9 cellular contexts compared by ENCODE assay signal in genomic region chr14:100439781-100440180, GRCh38.
DNase-seq lines count a peak whose midpoint lies in the region; ATAC-seq, FAIRE-seq and TF ChIP-seq lines count a peak whose summit lies in the region.
"Had no signal": no experiment of that assay in that cellular context is flagged by ENCODE, and none has a peak within 500 bp of the region (broad histone marks: within the 10 kb centered on the region; RNA-seq: fewer than 3 reads in every experiment).

No MANE protein-coding gene starts in this region.

- peak; percentile 10 for ATAC-seq in K562
- no peak for ATAC-seq in HG02642 (IDR thresholded peaks at IDR 0.05; ENCODE audit: poor library complexity, unreplicated experiment)
- ATAC-seq in HG03097 (IDR thresholded peaks at IDR 0.05; ENCODE audit: low FRiP score, unreplicated experiment), result no peak

- no peak for FAIRE-seq in K562 (lab: Jason Lieb, UNC)
- FAIRE-seq in small intestine (lab: Jason Lieb, UNC), result no peak

- H3K27me3 ChIP-seq in K562 (ENCODE audit: control insufficient read depth in 2 of 2, insufficient read depth in 2 of 2, low read length in 2 of 2) (no peaks in the 10 kb centered on the region), left ventricle myocardium inferior (ENCODE audit: low read depth) (no peaks in the 10 kb centered on the region), small intestine (ENCODE audit: control insufficient read depth in 2 of 2, insufficient read depth in 2 of 2, low read length in 2 of 2) (no peaks in the 10 kb centered on the region)

- intact Hi-C loops in K562 (cut with micrococcal nuclease), result loop anchor here (1.0 to 10.0 kb wide), 3 partner anchors 55 to 215 kb away; no protein-coding TSS in a partner anchor
- intact Hi-C loops in left ventricle myocardium inferior (cut with micrococcal nuclease), result loop anchor here (10.0 kb wide), 1 partner anchor 205 kb away; no protein-coding TSS in a partner anchor

- in situ Hi-C loops in K562 (cut with MboI), result no loop called here

- TF ChIP-seq CTCF in K562 (IDR thresholded peaks at IDR 0.05 in 2 of 3, conservative IDR thresholded peaks at IDR 0.05 in 1 of 3; ENCODE audit: insufficient read depth in 2 of 3, low read depth in 1 of 3, low read length in 3 of 3) (no peak), left ventricle myocardium inferior (IDR thresholded peaks at IDR 0.05; ENCODE audit: borderline replicate concordance) (no peak)

- peak overlapping the region; percentile 39 to 64; a peak in 2 of 4 replicates for H3K9ac ChIP-seq in K562 (ENCODE audit: insufficient read depth in 1 of 2, low read depth in 2 of 2, low read length in 2 of 2)

- H3K9me3 ChIP-seq in K562 (replicated peaks; ENCODE audit: control insufficient read depth, insufficient read depth, low read depth, low read length), result no peaks in the 10 kb centered on the region
- no peaks in the 10 kb centered on the region for H3K9me3 ChIP-seq in left ventricle myocardium inferior (replicated peaks)
- H3K9me3 ChIP-seq in small intestine (ENCODE audit: control insufficient read depth, low read depth), result no peaks in the 10 kb centered on the region
- H3K9me3 ChIP-seq: HAP-1 had no signal

- DNase-seq in HT1080 (ENCODE audit: low read depth), result peak; percentile 63
- DNase-seq in K562 (ENCODE audit: extremely low read depth in 1 of 4, low spot score in 3 of 4), result no peak
- DNase-seq in left ventricle myocardium inferior, result peak; percentile 32
- peak; percentile 41 for DNase-seq in small intestine
- no peak for DNase-seq in NCI-H82 treated with DMSO at 0.1 percent for 48 hours (lab: John Stamatoyannopoulos, UW; ENCODE audit: unreplicated experiment)
- DNase-seq in globus pallidus (ENCODE audit: low spot score), result no peak

- no peak overlapping the region for H3K4me3 ChIP-seq in K562
- peak overlapping the region; percentile 33 for H3K4me3 ChIP-seq in left ventricle myocardium inferior
- no peak overlapping the region for H3K4me3 ChIP-seq in small intestine (ENCODE audit: low read depth in 1 of 2, low read length in 2 of 2)
- H3K4me3 ChIP-seq: HAP-1 had no signal

- BruUV-seq in K562 (replicated peaks; lab: Mats Ljungman, UMichigan), result no TSS peak

- no peaks in the 10 kb centered on the region for H3K9me1 ChIP-seq in K562 (ENCODE audit: control insufficient read depth, insufficient read depth, low read length)

- no peaks in the 10 kb centered on the region for H4K20me1 ChIP-seq in K562 (replicated peaks; ENCODE audit: control insufficient read depth, insufficient read depth, low read length)

- TF ChIP-seq RAD21 in K562 (CRISPR knock-in tag; conservative IDR thresholded peaks at IDR 0.05 in 1 of 2, IDR thresholded peaks at IDR 0.05 in 1 of 2), result no peak

- CTCF ChIA-PET in K562 (lab: Yijun Ruan, JAX; ENCODE audit: low intra/inter-chr PET ratio), result interaction anchor here (1.0 to 2.3 kb wide), 2 partner anchors 213 to 215 kb away, joined by 6 to 9 read pairs; no protein-coding TSS in a partner anchor

- POLR2A ChIA-PET in K562 (lab: Yijun Ruan, JAX), result interaction anchor here (0.7 to 1.6 kb wide), 4 partner anchors 12 to 200 kb away, joined by 3 to 4 read pairs (median 4); no protein-coding TSS in a partner anchor

- TF ChIP-seq POLR2A in K562 (conservative IDR thresholded peaks at IDR 0.05), result no peak

- H3K4me1 ChIP-seq in K562 (replicated peaks in 1 of 2; ENCODE audit: control insufficient read depth in 2 of 2, insufficient read depth in 2 of 2, low read length in 2 of 2), result peaks cover 29 to 40% of the 10 kb centered on the region in 2 experiments
- H3K4me1 ChIP-seq in left ventricle myocardium inferior, result peaks cover 33% of the 10 kb centered on the region
- peaks cover 2 to 3% of the 10 kb centered on the region in 2 donors for H3K4me1 ChIP-seq in small intestine (ENCODE audit: control insufficient read depth in 2 of 2, insufficient read depth in 1 of 2, low read depth in 1 of 2, low read length in 1 of 2)

- H3K36me3 ChIP-seq in K562 (ENCODE audit: control insufficient read depth, insufficient read depth, low read length), result no peaks in the 10 kb centered on the region
- no peaks in the 10 kb centered on the region for H3K36me3 ChIP-seq in left ventricle myocardium inferior
- no peaks in the 10 kb centered on the region for H3K36me3 ChIP-seq in small intestine (ENCODE audit: control insufficient read depth in 2 of 2, insufficient read depth in 2 of 2, low read length in 2 of 2)
- H3K36me3 ChIP-seq: HAP-1 had no signal

- TF ChIP-seq EP300 in K562 (IDR thresholded peaks at IDR 0.05; ENCODE audit: low read length), result no peak

- H2AFZ ChIP-seq in K562 (ENCODE audit: low read depth, low read length), result peak overlapping the region; percentile 85

- peak overlapping the region; percentile 65 for H3K4me2 ChIP-seq in K562 (ENCODE audit: insufficient read depth, low read length)

- H3K79me2 ChIP-seq in K562 (ENCODE audit: control insufficient read depth, insufficient read depth, low read length), result no peaks in the 10 kb centered on the region

- WGBS in K562 (ENCODE audit: insufficient coverage, low coverage, missing lambda C conversion rate), result 16% methylated on average over 6 of the region's 6 CpGs
- WGBS in small intestine, 3 donors, result 14 to 50% (median 35%) methylated on average over 6 of the region's 6 CpGs

- H3K27ac ChIP-seq in K562 (ENCODE audit: extremely low read depth, low read depth, low read length) (peak overlapping the region; percentile 65; the same call in 2 of the 3 replicates), left ventricle myocardium inferior (replicated peaks) (peak overlapping the region; percentile 68), small intestine (ENCODE audit: low read depth in 1 of 2, low read length in 1 of 2) (peak overlapping the region in 1 of 2 donors; percentile 60)

TF ChIP-seq in K562, 482 proteins besides CTCF, POLR2A, EP300 and RAD21:
- TF ChIP-seq EHMT2 (IDR thresholded peaks at IDR 0.05), result no peak
- TF ChIP-seq NCOA1 (IDR thresholded peaks at IDR 0.05; ENCODE audit: low read depth), result no peak
- TF ChIP-seq ZNF41 (CRISPR knock-in tag; conservative IDR thresholded peaks at IDR 0.05), result no peak
- TF ChIP-seq ELF2 (CRISPR knock-in tag; IDR thresholded peaks at IDR 0.05), result no peak
- TF ChIP-seq ZNF263 (CRISPR knock-in tag; IDR thresholded peaks at IDR 0.05; ENCODE audit: borderline replicate concordance), result no peak
- no peak for TF ChIP-seq RBFOX2 (IDR thresholded peaks at IDR 0.05; ENCODE audit: low read depth, low read length)
- no peak for TF ChIP-seq CBFA2T3 (IDR thresholded peaks at IDR 0.05)
- no peak for TF ChIP-seq ZKSCAN1 (IDR thresholded peaks at IDR 0.05; ENCODE audit: low read depth, low read length)
- TF ChIP-seq CREB1 (IDR thresholded peaks at IDR 0.05), result no peak
- no peak for TF ChIP-seq CREB1 (CRISPR knock-in tag; IDR thresholded peaks at IDR 0.05)
- TF ChIP-seq CTBP1 (IDR thresholded peaks at IDR 0.05; ENCODE audit: borderline replicate concordance), result no peak
- TF ChIP-seq NCOA4 (IDR thresholded peaks at IDR 0.05; ENCODE audit: partially characterized antibody), result no peak
- TF ChIP-seq MAFG (tag; conservative IDR thresholded peaks at IDR 0.05), result peak; percentile 43; the same call in 1 of the 2 replicates
- TF ChIP-seq ZNF133 (CRISPR knock-in tag; IDR thresholded peaks at IDR 0.05), result no peak
- TF ChIP-seq NFRKB (IDR thresholded peaks at IDR 0.05; ENCODE audit: low read depth), result no peak
- TF ChIP-seq FOS (IDR thresholded peaks at IDR 0.05; ENCODE audit: extremely low read depth, insufficient read length), result no peak
- TF ChIP-seq NFE2 (IDR thresholded peaks at IDR 0.05; ENCODE audit: low read depth), result peak; percentile 36
- TF ChIP-seq ZBTB43 (CRISPR knock-in tag; IDR thresholded peaks at IDR 0.05), result no peak
- TF ChIP-seq ZNF224 (CRISPR knock-in tag; IDR thresholded peaks at IDR 0.05), result no peak
- TF ChIP-seq ZKSCAN3 (CRISPR knock-in tag; IDR thresholded peaks at IDR 0.05), result no peak
- TF ChIP-seq CREM (IDR thresholded peaks at IDR 0.05; ENCODE audit: low read depth), result 0 out of 2 replicates have a peak, but pooled peaks have one; percentile 12
- no peak for TF ChIP-seq U2AF2 (optimal IDR thresholded peaks at IDR 0.05; ENCODE audit: low read depth, low read length)

Comparison
In these comparisons a context has a peak if more than half of its experiments do, and no peak if none do; other contexts are left out.
1. DNase-seq: peak in HT1080 (single experiment), left ventricle myocardium inferior (single experiment) and small intestine (single experiment); none in K562 (0 of 4), NCI-H82 treated with DMSO at 0.1 percent for 48 hours (single experiment) and globus pallidus (single experiment).